10 cellular contexts compared by ENCODE assay signal in the genomic region with DNA sequence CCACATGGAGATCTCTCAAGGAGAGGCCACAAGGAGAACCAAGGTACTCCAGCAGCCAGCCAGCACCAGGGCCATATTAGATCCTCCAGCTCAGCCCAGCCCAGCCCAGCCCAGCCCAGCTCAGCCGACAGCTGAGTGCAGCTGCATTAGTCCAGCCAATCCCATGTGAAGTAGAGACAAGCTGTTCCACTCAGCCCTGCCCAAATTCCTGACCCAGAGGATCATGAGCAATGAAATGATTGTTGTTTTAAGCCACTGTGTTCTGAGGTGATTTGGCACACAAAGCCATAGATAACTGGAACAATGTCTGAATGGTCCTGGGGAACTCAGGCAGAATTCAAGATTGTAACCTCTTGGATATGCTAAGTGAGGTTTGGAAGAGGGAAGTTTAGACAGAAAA. TPM values are rescaled to one million over a fixed set of nuclear protein-coding genes. Genes with fewer than 3 reads are reported as not detected.
DNase-seq lines count a peak whose midpoint lies in the region; ATAC-seq and TF ChIP-seq lines count a peak whose summit lies in the region.
"Had no signal": no experiment of that assay in that cellular context is flagged by ENCODE, and none has a peak within 500 bp of the region (broad histone marks: within the 10 kb centered on the region; RNA-seq: fewer than 3 reads in every experiment).

No MANE protein-coding gene starts in this region.

- H3K36me3 ChIP-seq in adipocyte (ENCODE audit: control insufficient read depth, insufficient read depth, low read length, severe bottlenecking) (no peaks in the 10 kb centered on the region), psoas muscle (ENCODE audit: insufficient read depth in 1 of 2, low read depth in 1 of 2) (no peaks in the 10 kb centered on the region)

- no peak for TF ChIP-seq CTCF in psoas muscle (IDR thresholded peaks at IDR 0.05)

- DNase-seq in GM03348 (ENCODE audit: low spot score) (peak; percentile 35), adipocyte (ENCODE audit: low read depth) (peak; percentile 24), left cardiac atrium (peak; percentile 76), psoas muscle (peak in 1 of 2 donors; percentile 55), T-helper 2 cell (no peak), NCI-H446 (lab: John Stamatoyannopoulos, UW) (no peak), NCI-H774 (lab: John Stamatoyannopoulos, UW) (no peak)
- DNase-seq in activated T-cell treated with anti-CD3 and anti-CD28 coated beads, Interleukin-2, amount 50 U/mL, for 48 hours, result no peak
- DNase-seq: activated effector memory CD4-positive, alpha-beta T cell treated with anti-CD3 and anti-CD28 coated beads, Interleukin-2, amount 50 U/mL, for 16 hours; NCI-H1092 treated with DMSO at 0.1 percent for 48 hours had no signal

- no peak overlapping the region for H3K9ac ChIP-seq in adipocyte (ENCODE audit: low read length)

- H3K27me3 ChIP-seq in adipocyte (replicated peaks; ENCODE audit: control insufficient read depth, insufficient read depth, low read length) (peaks cover 6% of the 10 kb centered on the region), psoas muscle (ENCODE audit: insufficient read depth in 3 of 3, low read length in 2 of 3) (no peaks in the 10 kb centered on the region)

- intact Hi-C loops in left cardiac atrium (cut with DNase I), result no loop called here
- intact Hi-C loops in psoas muscle (cut with DNase I), result no loop called here

- no peak overlapping the region for H3K27ac ChIP-seq in psoas muscle

- H3K4me3 ChIP-seq in adipocyte (ENCODE audit: low read length) (no peak overlapping the region), psoas muscle (no peak overlapping the region)

- H3K4me1 ChIP-seq in adipocyte (ENCODE audit: control insufficient read depth, insufficient read depth, low read length), result peaks cover 33% of the 10 kb centered on the region
- peaks cover 8% of the 10 kb centered on the region for H3K4me1 ChIP-seq in psoas muscle

- no peaks in the 10 kb centered on the region for H3K9me3 ChIP-seq in adipocyte (ENCODE audit: control insufficient read depth, low read length)
- H3K9me3 ChIP-seq in psoas muscle, result no peaks in the 10 kb centered on the region

- 13 to 33% (median 16%) methylated on average over 1 of the region's 1 CpG for WGBS in psoas muscle, 3 donors

- ATAC-seq in left cardiac atrium (peak; percentile 64 to 95), psoas muscle (peak in 3 of 4 donors; percentile 57 to 62 (median 60))

RNA-seq across cellular contexts. Expression of gene BMP2, which starts 59.5 kb away (rescaled TPM):
- total RNA-seq in left cardiac atrium (1 to 10 TPM; 4.7 to 6.1 TPM), psoas muscle (1 to 10 TPM in 3 of 4 donors, under 1 TPM in 1; 0.75 to 2.9 (median 1.6) TPM)
- polyA plus RNA-seq in psoas muscle, result 1 to 10 TPM in 1 of 3 donors, under 1 TPM in 2; 0.66 to 3.3 (median 0.78) TPM

Comparison
In these comparisons a context has a peak if more than half of its experiments do, and no peak if none do; other contexts are left out.
1. DNase-seq: peak in GM03348 (single experiment), adipocyte (single experiment) and left cardiac atrium (single experiment); none in T-helper 2 cell (0 of 5), activated T-cell treated with anti-CD3 and anti-CD28 coated beads, Interleukin-2, amount 50 U/mL, for 48 hours (0 of 2), NCI-H446 (0 of 2) and NCI-H774 (single experiment).